ENCODE assay signal across 18 cellular contexts in genomic region chr16:13332713-13333255, GRCh38.
"Had no signal": no experiment of that assay in that cellular context is flagged by ENCODE, and none has a peak within 500 bp of the region (broad histone marks: within the 10 kb centered on the region; RNA-seq: fewer than 3 reads in every experiment).

No MANE protein-coding gene starts in this region.

- H3K4me3 Mint-ChIP-seq: activated CD8-positive, alpha-beta T cell treated with anti-CD3 and anti-CD28 coated beads, Interleukin-2, amount 10 ng/mL, durations not matched to agents 7 days and 5 days; activated naive CD8-positive, alpha-beta T cell treated with anti-CD3 and anti-CD28 coated beads, Interleukin-2, amount 50 U/mL, for 24 hours; naive thymus-derived CD8-positive, alpha-beta T cell; stimulated activated memory B cell treated with anti-CD40 and anti-IgM and Interleukin-4, amounts not matched to agents 10 μg/mL and 1 μg/mL and 100 μg/mL, for 72 hours had no signal

- H3K27ac ChIP-seq: ascending aorta, dorsolateral prefrontal cortex, esophagus muscularis mucosa, transverse colon, VCaP had no signal

- H3K9me3 ChIP-seq: ascending aorta, esophagus muscularis mucosa, mucosa of descending colon, transverse colon had no signal

- H3K36me3 ChIP-seq: ascending aorta, esophagus muscularis mucosa, transverse colon had no signal

- H3K9me3 Mint-ChIP-seq: stimulated activated memory B cell treated with anti-CD40 and anti-IgM and Interleukin-4, amounts not matched to agents 10 μg/mL and 1 μg/mL and 100 μg/mL, for 72 hours had no signal

- H3K27ac Mint-ChIP-seq: activated CD8-positive, alpha-beta T cell treated with anti-CD3 and anti-CD28 coated beads, Interleukin-2, amount 10 ng/mL, durations not matched to agents 7 days and 5 days; activated naive CD8-positive, alpha-beta T cell treated with anti-CD3 and anti-CD28 coated beads, Interleukin-2, amount 50 U/mL, for 24 hours; naive thymus-derived CD8-positive, alpha-beta T cell; progenitor cell of endocrine pancreas; stimulated activated memory B cell treated with anti-CD40 and anti-IgM and Interleukin-4, amounts not matched to agents 10 μg/mL and 1 μg/mL and 100 μg/mL, for 72 hours had no signal

- H3K27me3 Mint-ChIP-seq: progenitor cell of endocrine pancreas had no signal

- H3K27me3 ChIP-seq: ascending aorta, esophagus muscularis mucosa, transverse colon had no signal

- DNase-seq: activated CD4-positive, alpha-beta T cell treated with anti-CD3 and anti-CD28 coated beads for 4 hours; activated CD8-positive, alpha-beta T cell treated with anti-CD3 and anti-CD28 coated beads, Interleukin-2, amount 10 ng/mL, durations not matched to agents 7 days and 5 days; activated naive CD4-positive, alpha-beta T cell treated with Interleukin-2 at 50 U/mL for 16 hours; activated naive CD8-positive, alpha-beta T cell treated with anti-CD3 and anti-CD28 coated beads, Interleukin-2, amount 50 U/mL, for 24 hours; dorsolateral prefrontal cortex; glutamatergic neuron; mammary epithelial cell; mucosa of descending colon; naive thymus-derived CD8-positive, alpha-beta T cell; nucleus accumbens; right cardiac atrium; transverse colon had no signal

- H3K4me3 ChIP-seq: ascending aorta, dorsolateral prefrontal cortex, esophagus muscularis mucosa, mucosa of descending colon, transverse colon had no signal

- ATAC-seq: activated CD8-positive, alpha-beta T cell treated with anti-CD3 and anti-CD28 coated beads, Interleukin-2, amount 10 ng/mL, durations not matched to agents 7 days and 5 days; activated naive CD8-positive, alpha-beta T cell treated with anti-CD3 and anti-CD28 coated beads, Interleukin-2, amount 50 U/mL, for 24 hours; left lobe of liver; mucosa of descending colon; naive thymus-derived CD8-positive, alpha-beta T cell; right cardiac atrium; stimulated activated memory B cell treated with anti-CD40 and anti-IgM and Interleukin-4, amounts not matched to agents 10 μg/mL and 1 μg/mL and 100 μg/mL, for 72 hours had no signal

- H3K4me1 ChIP-seq: ascending aorta, esophagus muscularis mucosa, transverse colon had no signal

- H3K36me3 Mint-ChIP-seq: naive thymus-derived CD8-positive, alpha-beta T cell; stimulated activated memory B cell treated with anti-CD40 and anti-IgM and Interleukin-4, amounts not matched to agents 10 μg/mL and 1 μg/mL and 100 μg/mL, for 72 hours had no signal

- H3K4me1 Mint-ChIP-seq: activated naive CD8-positive, alpha-beta T cell treated with anti-CD3 and anti-CD28 coated beads, Interleukin-2, amount 50 U/mL, for 24 hours; naive thymus-derived CD8-positive, alpha-beta T cell; stimulated activated memory B cell treated with anti-CD40 and anti-IgM and Interleukin-4, amounts not matched to agents 10 μg/mL and 1 μg/mL and 100 μg/mL, for 72 hours had no signal
